ENCODE assay signal across 2 cellular contexts in the genomic region with DNA sequence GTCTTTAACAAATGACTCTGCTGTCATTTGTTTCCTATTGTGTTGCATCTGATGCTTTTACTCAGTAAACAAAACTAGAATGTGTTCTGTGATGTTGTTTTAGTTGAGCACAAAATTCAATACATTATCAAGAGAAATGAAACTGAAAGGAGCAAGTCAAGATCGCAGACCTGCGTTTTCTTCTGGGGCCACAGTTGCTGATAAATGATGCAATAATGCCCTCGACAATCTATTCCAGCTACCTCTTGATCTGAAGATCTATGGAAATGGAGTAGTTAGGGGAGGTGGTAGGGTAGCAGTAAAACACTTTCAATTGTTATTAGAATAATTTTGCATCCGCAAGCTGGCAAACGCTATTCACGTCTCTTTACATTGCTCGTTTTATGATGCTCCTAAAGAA.
TF ChIP-seq lines count a peak whose summit lies in the region.

No MANE protein-coding gene starts in this region.

TF ChIP-seq in endothelial cell of umbilical vein, 7 proteins besides CTCF, POLR2A, EP300 and RAD21:
- TF ChIP-seq FOS (IDR thresholded peaks at IDR 0.05; ENCODE audit: borderline replicate concordance, insufficient read depth, low read length) (no peak), JUN (IDR thresholded peaks at IDR 0.05; ENCODE audit: borderline replicate concordance, insufficient read depth, insufficient read length, low read depth) (no peak), EZH2 (IDR thresholded peaks at IDR 0.05; ENCODE audit: borderline replicate concordance, low read depth, low read length, severe bottlenecking) (no peak), MAX (IDR thresholded peaks at IDR 0.05; ENCODE audit: insufficient read depth, insufficient read length) (no peak), POLR2AphosphoS5 (IDR thresholded peaks at IDR 0.05; ENCODE audit: insufficient read depth, low read depth, low read length) (no peak), MYC (IDR thresholded peaks at IDR 0.05; ENCODE audit: low read depth, low read length) (no peak), GATA2 (IDR thresholded peaks at IDR 0.05; ENCODE audit: insufficient read depth, insufficient read length, low read depth, low read length) (no peak)

TF ChIP-seq in HEK293T, 16 proteins besides CTCF, POLR2A, EP300 and RAD21:
- TF ChIP-seq NFRKB (IDR thresholded peaks at IDR 0.05) (no peak), ARNT (IDR thresholded peaks at IDR 0.05) (no peak), FOXK2 (IDR thresholded peaks at IDR 0.05) (no peak), TARDBP (IDR thresholded peaks at IDR 0.05) (no peak), HDGF (IDR thresholded peaks at IDR 0.05; ENCODE audit: borderline replicate concordance) (no peak), FOXA1 (IDR thresholded peaks at IDR 0.05) (no peak), BHLHE40 (IDR thresholded peaks at IDR 0.05; ENCODE audit: borderline replicate concordance) (no peak), PKNOX1 (IDR thresholded peaks at IDR 0.05) (no peak), SP1 (IDR thresholded peaks at IDR 0.05) (no peak), LEF1 (IDR thresholded peaks at IDR 0.05; ENCODE audit: borderline replicate concordance) (no peak), ELF4 (IDR thresholded peaks at IDR 0.05) (no peak), ZNF384 (IDR thresholded peaks at IDR 0.05) (no peak), FOXM1 (IDR thresholded peaks at IDR 0.05; ENCODE audit: borderline replicate concordance) (no peak)
